1 cellular context compared by ENCODE assay signal in the genomic region with DNA sequence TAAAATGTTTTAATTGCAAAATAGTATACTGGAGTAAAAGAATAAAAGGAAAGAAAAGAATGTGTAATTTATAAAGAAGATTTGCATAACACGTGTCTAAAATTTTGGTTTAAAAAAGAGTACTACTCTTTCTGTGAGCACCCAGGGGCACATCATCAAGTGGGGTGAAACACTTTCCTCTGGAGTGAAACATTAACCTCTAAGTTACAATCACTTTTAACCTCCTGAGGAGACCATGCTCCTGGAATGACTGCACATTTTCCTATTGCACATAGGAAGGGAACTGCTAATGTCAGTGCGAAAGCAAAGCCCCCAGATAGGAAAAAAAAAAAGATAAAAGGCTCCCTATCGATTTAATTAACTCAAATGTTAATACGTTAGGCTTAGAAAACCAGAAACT.
TF ChIP-seq lines count a peak whose summit lies in the region.

No MANE protein-coding gene starts in this region.

TF ChIP-seq in endothelial cell of umbilical vein, 7 proteins besides CTCF, POLR2A, EP300 and RAD21:
- no peak for TF ChIP-seq GATA2 (IDR thresholded peaks at IDR 0.05; ENCODE audit: insufficient read depth, insufficient read length, low read depth, low read length)
- TF ChIP-seq, protein P1, sequence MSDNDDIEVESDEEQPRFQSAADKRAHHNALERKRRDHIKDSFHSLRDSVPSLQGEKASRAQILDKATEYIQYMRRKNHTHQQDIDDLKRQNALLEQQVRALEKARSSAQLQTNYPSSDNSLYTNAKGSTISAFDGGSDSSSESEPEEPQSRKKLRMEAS (IDR thresholded peaks at IDR 0.05; ENCODE audit: insufficient read depth, insufficient read length): no peak
- no peak for TF ChIP-seq MYC (IDR thresholded peaks at IDR 0.05; ENCODE audit: low read depth, low read length)
- TF ChIP-seq JUN (IDR thresholded peaks at IDR 0.05; ENCODE audit: borderline replicate concordance, insufficient read depth, insufficient read length, low read depth): no peak
